In genomic region chr7:116621649-116622048, GRCh38 we compare ENCODE assay signal across 1 cellular context.
TF ChIP-seq lines count a peak whose summit lies in the region.

No MANE protein-coding gene starts in this region.

TF ChIP-seq in GM12878, 131 proteins besides CTCF, POLR2A, EP300 and RAD21 (continued from another document):
- no peak for TF ChIP-seq IKZF1 (conservative IDR thresholded peaks at IDR 0.05)
- no peak for TF ChIP-seq ASH2L (IDR thresholded peaks at IDR 0.05; ENCODE audit: borderline replicate concordance, low read depth)
- TF ChIP-seq MXI1 (IDR thresholded peaks at IDR 0.05; ENCODE audit: low read depth, low read length) = no peak
- TF ChIP-seq ATF7 (IDR thresholded peaks at IDR 0.05; ENCODE audit: low read depth) = peak; percentile 32; the same call in 1 of the 2 replicates
- TF ChIP-seq RFX5 (IDR thresholded peaks at IDR 0.05; ENCODE audit: low read depth, low read length) = no peak
- TF ChIP-seq SKIL (IDR thresholded peaks at IDR 0.05; ENCODE audit: low read depth, poor library complexity, severe bottlenecking) = no peak
- peak; percentile 17; the same call in 1 of the 2 replicates for TF ChIP-seq SPI1 (IDR thresholded peaks at IDR 0.05; ENCODE audit: borderline replicate concordance, insufficient read depth, low read depth, low read length)
- TF ChIP-seq SUPT20H (IDR thresholded peaks at IDR 0.05; ENCODE audit: borderline replicate concordance, control insufficient read depth, low read depth, low read length) = no peak
- TF ChIP-seq EED (IDR thresholded peaks at IDR 0.05; ENCODE audit: low read depth) = no peak
- TF ChIP-seq ATF2 (IDR thresholded peaks at IDR 0.05; ENCODE audit: low read length) = no peak
